Comparison of ENCODE assay signal across 8 cellular contexts in genomic region chr20:59940129-59940955, GRCh38. TPM values are rescaled to one million over a fixed set of nuclear protein-coding genes. Genes with fewer than 3 reads are reported as not detected.
DNase-seq lines count a peak whose midpoint lies in the region; ATAC-seq and TF ChIP-seq lines count a peak whose summit lies in the region.

A gene with protein sequence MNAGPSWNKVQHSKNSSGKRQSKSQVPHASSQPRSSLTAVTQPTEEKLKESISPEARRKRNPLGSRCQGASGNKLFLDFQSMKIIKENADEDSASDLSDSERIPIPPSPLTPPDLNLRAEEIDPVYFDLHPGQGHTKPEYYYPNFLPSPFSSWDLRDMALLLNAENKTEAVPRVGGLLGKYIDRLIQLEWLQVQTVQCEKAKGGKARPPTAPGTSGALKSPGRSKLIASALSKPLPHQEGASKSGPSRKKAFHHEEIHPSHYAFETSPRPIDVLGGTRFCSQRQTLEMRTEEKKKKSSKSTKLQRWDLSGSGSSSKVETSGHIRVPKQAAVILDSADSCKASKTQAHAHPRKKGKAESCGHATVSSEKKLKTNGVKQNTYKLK (plus strand): TSS chr20:59940389. CDS start chr20:59943944, 3,555 bp downstream.
A gene with protein sequence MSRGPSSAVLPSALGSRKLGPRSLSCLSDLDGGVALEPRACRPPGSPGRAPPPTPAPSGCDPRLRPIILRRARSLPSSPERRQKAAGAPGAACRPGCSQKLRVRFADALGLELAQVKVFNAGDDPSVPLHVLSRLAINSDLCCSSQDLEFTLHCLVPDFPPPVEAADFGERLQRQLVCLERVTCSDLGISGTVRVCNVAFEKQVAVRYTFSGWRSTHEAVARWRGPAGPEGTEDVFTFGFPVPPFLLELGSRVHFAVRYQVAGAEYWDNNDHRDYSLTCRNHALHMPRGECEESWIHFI (minus strand): TSS chr20:59940305. CDS start chr20:59939931, 374 bp downstream.

- H3K4me3 ChIP-seq in WERI-Rb-1 (ENCODE audit: low read depth, low read length), result peak within 1 kb of the TSS; percentile 85
- peak within 1 kb of the TSS; percentile 57 to 78 (median 62) for H3K4me3 ChIP-seq in mammary epithelial cell (replicated peaks in 1 of 3; ENCODE audit: insufficient read depth in 1 of 3, low read depth in 2 of 3, low read length in 3 of 3)
- H3K4me3 ChIP-seq in smooth muscle cell, result peak within 1 kb of the TSS; percentile 72

- ATAC-seq in GM18868 (IDR thresholded peaks at IDR 0.05; ENCODE audit: unreplicated experiment) (peak; percentile 95), HG03103 (IDR thresholded peaks at IDR 0.05; ENCODE audit: low read depth, unreplicated experiment) (peak; percentile 90)

- 0% methylated on average over 22 of the region's 57 CpGs for WGBS in mammary epithelial cell (ENCODE audit: low coverage, missing lambda C conversion rate)
- under 1% methylated on average over 56 of the region's 57 CpGs for WGBS in smooth muscle cell (ENCODE audit: low lambda C conversion rate)

- dilution Hi-C loops in mammary epithelial cell (cut with HindIII; ENCODE audit: low sequenced_read_pairs), result no loop called here

- intact Hi-C loops in mammary epithelial cell (cut with micrococcal nuclease), result loop anchor here (1.0 to 10.0 kb wide), 2 partner anchors 157 to 1314 kb away; partner anchors contain the start of gene CDH4

- TF ChIP-seq CTCF in WERI-Rb-1 (IDR thresholded peaks at IDR 0.05; ENCODE audit: low read depth, low read length) (no peak), mammary epithelial cell (conservative IDR thresholded peaks at IDR 0.05 in 1 of 2, IDR thresholded peaks at IDR 0.05 in 1 of 2; ENCODE audit: extremely low read depth in 1 of 2, insufficient read depth in 1 of 2, low read depth in 1 of 2, low read length in 2 of 2) (no peak), smooth muscle cell (IDR thresholded peaks at IDR 0.05; ENCODE audit: borderline replicate concordance, insufficient read depth, poor library complexity, severe bottlenecking) (peak; percentile 13)

- H3K79me2 ChIP-seq in mammary epithelial cell (ENCODE audit: insufficient read depth, low read length) (peaks cover 43% of the 10 kb centered on the region), smooth muscle cell (ENCODE audit: low read depth) (peaks cover 13% of the 10 kb centered on the region)

- H3K9ac ChIP-seq in mammary epithelial cell (ENCODE audit: insufficient read depth, low read length) (peak within 1 kb of the TSS; percentile 78), smooth muscle cell (ENCODE audit: low read depth) (peak within 1 kb of the TSS; percentile 88)

- H4K20me1 ChIP-seq in mammary epithelial cell (ENCODE audit: insufficient read depth, low read length), result no peaks in the 10 kb centered on the region
- H4K20me1 ChIP-seq in smooth muscle cell (ENCODE audit: low read depth), result peaks cover 21% of the 10 kb centered on the region

- H3K27ac ChIP-seq in WERI-Rb-1, result peak within 1 kb of the TSS; percentile 93
- H3K27ac ChIP-seq in mammary epithelial cell (ENCODE audit: insufficient read depth, low read depth, low read length), result peak within 1 kb of the TSS; percentile 66
- H3K27ac ChIP-seq in smooth muscle cell (ENCODE audit: low read depth), result peak within 1 kb of the TSS; percentile 91

- in situ Hi-C loops in ACHN (cut with HindIII; ENCODE audit: low pct_ligation_motif_present, low pct_unique_long_range_greater_than_20kb, low sequenced_read_pairs) (no loop called here), mammary epithelial cell (cut with MboI; ENCODE audit: low sequenced_read_pairs in 2 of 2) (no loop called here)

- peaks cover 21% of the 10 kb centered on the region for H3K36me3 ChIP-seq in WERI-Rb-1
- peaks cover 11% of the 10 kb centered on the region for H3K36me3 ChIP-seq in mammary epithelial cell (ENCODE audit: insufficient read depth, low read length)
- no peaks in the 10 kb centered on the region for H3K36me3 ChIP-seq in smooth muscle cell (ENCODE audit: low read depth)

- no peaks in the 10 kb centered on the region for H3K27me3 ChIP-seq in WERI-Rb-1 (ENCODE audit: insufficient read depth, low read depth, severe bottlenecking)
- no peaks in the 10 kb centered on the region for H3K27me3 ChIP-seq in mammary epithelial cell (ENCODE audit: insufficient read depth, low read length)
- H3K27me3 ChIP-seq in smooth muscle cell (ENCODE audit: low read depth), result no peaks in the 10 kb centered on the region

- H3K9me3 ChIP-seq in WERI-Rb-1 (ENCODE audit: severe bottlenecking) (no peaks in the 10 kb centered on the region), mammary epithelial cell (replicated peaks; ENCODE audit: insufficient read depth, low read length) (no peaks in the 10 kb centered on the region), smooth muscle cell (replicated peaks; ENCODE audit: low read depth) (no peaks in the 10 kb centered on the region)

- BruUV-seq in mammary epithelial cell (replicated peaks; lab: Mats Ljungman, UMichigan), result TSS peak; percentile 25

- DNase-seq in ACHN (peak; percentile 92), NCI-H2171 (lab: John Stamatoyannopoulos, UW) (peak; percentile 81), WERI-Rb-1 (peak; percentile 95), mammary epithelial cell (peak; percentile 96), iPS-NIHi7 (ENCODE audit: extremely low spot score) (peak; percentile 97), smooth muscle cell (lab: John Stamatoyannopoulos, UW; ENCODE audit: unreplicated experiment) (peak; percentile 85)

- H3K4me1 ChIP-seq in mammary epithelial cell (ENCODE audit: insufficient read depth, low read length) (peaks cover 30% of the 10 kb centered on the region), smooth muscle cell (ENCODE audit: low read depth) (peaks cover 8% of the 10 kb centered on the region)

- H2AFZ ChIP-seq in mammary epithelial cell (ENCODE audit: low read depth, low read length) (peak within 1 kb of the TSS; percentile 93), smooth muscle cell (ENCODE audit: low read depth) (peak within 1 kb of the TSS; percentile 99)

- peaks cover 4% of the 10 kb centered on the region for H3F3A ChIP-seq in smooth muscle cell (ENCODE audit: low read depth)

- H3K4me2 ChIP-seq in mammary epithelial cell (ENCODE audit: insufficient read depth, low read depth, low read length), result peak within 1 kb of the TSS; percentile 93
- H3K4me2 ChIP-seq in smooth muscle cell, result peak within 1 kb of the TSS; percentile 92

- CTCF ChIA-PET in mammary epithelial cell (lab: Charles Lee; ENCODE audit: low non-redundant PET), result interaction anchor here (0.6 to 0.7 kb wide), 2 partner anchors 363 to 1208 kb away, joined by 3 to 5 read pairs; no protein-coding TSS in a partner anchor

RNA-seq across cellular contexts. Expression of the first gene that starts in this region (rescaled TPM):
- 10 to 100 TPM in 1 of 2 donors, 1 to 10 TPM in 1; 6.8 to 13.7 TPM for total RNA-seq in mammary epithelial cell
- polyA plus RNA-seq in mammary epithelial cell, result 7.0 TPM
- polyA minus RNA-seq in mammary epithelial cell, result 12.0 TPM
- 6.4 and 7.7 TPM in 2 replicates for total RNA-seq in smooth muscle cell
- 14.2 and 14.8 TPM in 2 replicates for polyA plus RNA-seq in smooth muscle cell

RNA-seq across cellular contexts. Expression of the second gene that starts in this region (rescaled TPM):
- total RNA-seq in mammary epithelial cell (1 to 10 TPM; 6.4 to 6.8 TPM), smooth muscle cell (4.9 and 5.1 TPM in 2 replicates)
- polyA plus RNA-seq in mammary epithelial cell (2.8 TPM), smooth muscle cell (1.9 and 2.6 TPM in 2 replicates)
- 5.4 TPM for polyA minus RNA-seq in mammary epithelial cell

Comparison
In these comparisons a context has a peak if more than half of its experiments do, and no peak if none do; other contexts are left out.
1. Peak in every context shown above with its lines: DNase-seq, ATAC-seq, H3K4me3 ChIP-seq and H3K27ac ChIP-seq.